ENCODE assay signal across 14 cellular contexts in the genomic region with DNA sequence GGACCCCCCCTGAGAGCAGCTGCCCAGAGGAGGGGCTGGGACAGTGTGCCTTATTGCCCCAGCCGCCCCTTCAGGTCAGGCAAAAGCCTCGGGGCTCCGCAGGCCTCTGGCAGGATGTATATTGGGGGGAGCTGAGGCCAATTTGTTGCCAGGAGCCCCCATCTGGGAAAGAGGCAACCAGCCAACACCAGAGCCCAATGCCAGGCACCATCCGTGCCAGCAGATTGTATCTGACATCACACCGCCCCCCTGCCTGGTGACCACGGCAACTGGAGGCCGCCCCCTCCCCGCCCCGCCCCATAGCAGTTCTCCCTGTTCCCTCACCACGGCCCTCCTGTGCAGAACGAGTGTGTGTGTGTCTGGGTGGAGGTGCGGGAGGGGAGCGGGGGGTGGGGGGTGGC. TPM values are rescaled to one million over a fixed set of nuclear protein-coding genes. Genes with fewer than 3 reads are reported as not detected.
DNase-seq lines count a peak whose midpoint lies in the region; ATAC-seq, FAIRE-seq and TF ChIP-seq lines count a peak whose summit lies in the region.
"Had no signal": no experiment of that assay in that cellular context is flagged by ENCODE, and none has a peak within 500 bp of the region (broad histone marks: within the 10 kb centered on the region; RNA-seq: fewer than 3 reads in every experiment).

No MANE protein-coding gene starts in this region.

- no peak overlapping the region for H3K4me3 ChIP-seq in epithelial cell of esophagus (ENCODE audit: low read length)
- H3K4me3 ChIP-seq in small intestine (ENCODE audit: low read depth in 1 of 2, low read length in 2 of 2): no peak overlapping the region
- H3K4me3 ChIP-seq: adrenal gland, hepatocyte had no signal

- ATAC-seq in HG03521 (IDR thresholded peaks at IDR 0.05; ENCODE audit: unreplicated experiment): no peak

- peak; percentile 33 for DNase-seq in DMS53 (lab: John Stamatoyannopoulos, UW)
- no peak for DNase-seq in DMS53 treated with DMSO at 0.1 percent for 48 hours (lab: John Stamatoyannopoulos, UW; ENCODE audit: unreplicated experiment)
- peak; percentile 70 for DNase-seq in COR-L47 (lab: John Stamatoyannopoulos, UW)
- peak; percentile 53 for DNase-seq in NCI-H446 treated with DMSO at 0.1 percent for 48 hours (lab: John Stamatoyannopoulos, UW)
- peak; percentile 32 for DNase-seq in epithelial cell of esophagus (ENCODE audit: low read depth)
- DNase-seq in GM19238 (ENCODE audit: insufficient read length, low spot score): no peak
- DNase-seq in small intestine: no peak
- DNase-seq: activated CD4-positive, alpha-beta memory T cell treated with anti-CD3 and anti-CD28 coated beads, Interleukin-2, amount 10 ng/mL, durations not matched to agents 7 days and 5 days; Karpas-422; stimulated activated CD4-positive, alpha-beta T cell treated with anti-CD3 and anti-CD28 coated beads, Interleukin-15, amount 100 ng/mL, for 24 hours had no signal

- H3K9me3 ChIP-seq in small intestine (ENCODE audit: control insufficient read depth, low read depth): no peaks in the 10 kb centered on the region
- H3K9me3 ChIP-seq: adrenal gland had no signal

- peaks cover 0 to 2% of the 10 kb centered on the region in 2 donors for H3K4me1 ChIP-seq in small intestine (ENCODE audit: control insufficient read depth in 2 of 2, insufficient read depth in 1 of 2, low read depth in 1 of 2, low read length in 1 of 2)

- H3K27ac ChIP-seq in small intestine (ENCODE audit: low read depth in 1 of 2, low read length in 1 of 2): no peak overlapping the region
- H3K27ac ChIP-seq: 22Rv1, hepatocyte had no signal

- FAIRE-seq in small intestine (lab: Jason Lieb, UNC): no peak

- H3K27me3 ChIP-seq in small intestine (ENCODE audit: control insufficient read depth in 2 of 2, insufficient read depth in 2 of 2, low read length in 2 of 2): no peaks in the 10 kb centered on the region
- H3K27me3 ChIP-seq: adrenal gland, hepatocyte had no signal

- no peak for TF ChIP-seq CTCF in epithelial cell of esophagus (IDR thresholded peaks at IDR 0.05; ENCODE audit: insufficient read depth, low read depth, low read length, missing control alignments)

- H3K36me3 ChIP-seq in small intestine (ENCODE audit: control insufficient read depth in 2 of 2, insufficient read depth in 2 of 2, low read length in 2 of 2): no peaks in the 10 kb centered on the region
- H3K36me3 ChIP-seq: adrenal gland had no signal

- 32 to 41% (median 34%) methylated on average over 12 to 13 of the region's 13 CpGs for WGBS in small intestine, 3 donors

RNA-seq across cellular contexts. Expression of a gene that starts 3.6 kb away (rescaled TPM):
- 10 to 100 TPM in 1 of 3 donors, 1 to 10 TPM in 2; 2.4 to 10.5 (median 3.8) TPM for polyA plus RNA-seq in small intestine

RNA-seq across cellular contexts. Expression of a gene that starts 29.1 kb away (rescaled TPM):
- polyA plus RNA-seq in small intestine: 10 to 100 TPM; 23.0 to 43.2 (median 23.3) TPM

RNA-seq across cellular contexts. Expression of a gene that starts 59.3 kb away (rescaled TPM):
- 1 to 10 TPM; 1.6 to 5.9 (median 2.0) TPM for polyA plus RNA-seq in small intestine

Comparison
In these comparisons a context has a peak if more than half of its experiments do, and no peak if none do; other contexts are left out.
1. DNase-seq: peak in DMS53 (single experiment), COR-L47 (single experiment), NCI-H446 treated with DMSO at 0.1 percent for 48 hours (single experiment) and epithelial cell of esophagus (single experiment); none in DMS53 treated with DMSO at 0.1 percent for 48 hours (single experiment), GM19238 (single experiment) and small intestine (single experiment).